1 cellular context compared by ENCODE assay signal in genomic region chr10:52308251-52309031, GRCh38.
A peak's percentile ranks its signal among the peaks of the same experiment; 100 is the strongest.
TF ChIP-seq lines count a peak whose summit lies in the region.

No MANE protein-coding gene starts in this region.

TF ChIP-seq in HepG2, 621 proteins besides CTCF, POLR2A, EP300 and RAD21 (continued from another document and continues in another):
- TF ChIP-seq ZBTB33 (CRISPR knock-in tag; IDR thresholded peaks at IDR 0.05) (no peak), PHF21A (CRISPR knock-in tag; IDR thresholded peaks at IDR 0.05) (peak; percentile 56; the same call in 1 of the 2 replicates), ARID2 (CRISPR knock-in tag; IDR thresholded peaks at IDR 0.05; ENCODE audit: borderline replicate concordance) (no peak), RXRA (CRISPR knock-in tag; IDR thresholded peaks at IDR 0.05) (peak; percentile 63), ZNF709 (CRISPR knock-in tag; IDR thresholded peaks at IDR 0.05) (0 out of 2 replicates have a peak, but pooled peaks have one; percentile 48), GRHL1 (CRISPR knock-in tag; conservative IDR thresholded peaks at IDR 0.05) (no peak), ZNF605 (CRISPR knock-in tag; IDR thresholded peaks at IDR 0.05) (peak; percentile 62; the same call in 1 of the 2 replicates), THAP11 (CRISPR knock-in tag; IDR thresholded peaks at IDR 0.05) (no peak), ZNF570 (CRISPR knock-in tag; IDR thresholded peaks at IDR 0.05; ENCODE audit: borderline replicate concordance) (no peak), SP1 (IDR thresholded peaks at IDR 0.05) (no peak), SP1 (CRISPR knock-in tag; IDR thresholded peaks at IDR 0.05) (no peak), CREB1 (IDR thresholded peaks at IDR 0.05) (no peak), CREB1 (CRISPR knock-in tag; IDR thresholded peaks at IDR 0.05) (peak; percentile 30; the same call in 1 of the 2 replicates), ZNF569 (CRISPR knock-in tag; IDR thresholded peaks at IDR 0.05; ENCODE audit: borderline replicate concordance) (no peak), MIER2 (CRISPR knock-in tag; IDR thresholded peaks at IDR 0.05) (no peak), ZNF207 (IDR thresholded peaks at IDR 0.05; ENCODE audit: borderline replicate concordance) (no peak), KDM3A (CRISPR knock-in tag; IDR thresholded peaks at IDR 0.05; ENCODE audit: low read depth) (no peak), IKZF4 (CRISPR knock-in tag; IDR thresholded peaks at IDR 0.05; ENCODE audit: borderline replicate concordance, low read depth, not compliant biosample characterization) (no peak), ZNF230 (CRISPR knock-in tag; IDR thresholded peaks at IDR 0.05) (peak; percentile 95; the same call in 1 of the 2 replicates), ZNF446 (CRISPR knock-in tag; IDR thresholded peaks at IDR 0.05) (0 out of 2 replicates have a peak, but pooled peaks have one; percentile 47), ADNP (CRISPR knock-in tag; IDR thresholded peaks at IDR 0.05) (no peak), PRDM10 (CRISPR knock-in tag; IDR thresholded peaks at IDR 0.05; ENCODE audit: low read depth) (0 out of 2 replicates have a peak, but pooled peaks have one; percentile 24), GATAD2A (CRISPR knock-in tag; IDR thresholded peaks at IDR 0.05) (peak; percentile 32), IRF9 (CRISPR knock-in tag; IDR thresholded peaks at IDR 0.05; ENCODE audit: borderline replicate concordance) (no peak), GTF3A (CRISPR knock-in tag; conservative IDR thresholded peaks at IDR 0.05) (no peak), NAIF1 (CRISPR knock-in tag; IDR thresholded peaks at IDR 0.05; ENCODE audit: borderline replicate concordance) (no peak), TOE1 (CRISPR knock-in tag; IDR thresholded peaks at IDR 0.05) (no peak), LBX2 (CRISPR knock-in tag; IDR thresholded peaks at IDR 0.05; ENCODE audit: borderline replicate concordance) (no peak), SIX1 (CRISPR knock-in tag; IDR thresholded peaks at IDR 0.05; ENCODE audit: borderline replicate concordance) (no peak), HNF1A (IDR thresholded peaks at IDR 0.05; ENCODE audit: low read depth) (no peak), HNF1A (CRISPR knock-in tag; IDR thresholded peaks at IDR 0.05; ENCODE audit: borderline replicate concordance) (peak; percentile 30; the same call in 1 of the 2 replicates), BRD4 (CRISPR knock-in tag; IDR thresholded peaks at IDR 0.05) (0 out of 2 replicates have a peak, but pooled peaks have one; percentile 32), TCF7L2 (IDR thresholded peaks at IDR 0.05; ENCODE audit: low read depth, low read length) (no peak), ZNF343 (CRISPR knock-in tag; IDR thresholded peaks at IDR 0.05) (no peak), ZNF724P (CRISPR knock-in tag; IDR thresholded peaks at IDR 0.05; ENCODE audit: borderline replicate concordance) (no peak), MLLT10 (CRISPR knock-in tag; IDR thresholded peaks at IDR 0.05) (no peak), AGO2 (optimal IDR thresholded peaks at IDR 0.05; ENCODE audit: low read depth, low read length) (no peak), KLF6 (CRISPR knock-in tag; IDR thresholded peaks at IDR 0.05) (no peak), NR1H2 (CRISPR knock-in tag; IDR thresholded peaks at IDR 0.05; ENCODE audit: borderline replicate concordance, low read depth) (no peak), CENPX (CRISPR knock-in tag; IDR thresholded peaks at IDR 0.05) (no peak), ZFP41 (CRISPR knock-in tag; IDR thresholded peaks at IDR 0.05; ENCODE audit: borderline replicate concordance) (no peak; the same call in 1 of the 2 replicates), RORA (CRISPR knock-in tag; IDR thresholded peaks at IDR 0.05) (no peak), ATAD3A (CRISPR knock-in tag; IDR thresholded peaks at IDR 0.05) (no peak), ZXDC (CRISPR knock-in tag; IDR thresholded peaks at IDR 0.05) (no peak), ZSCAN9 (CRISPR knock-in tag; IDR thresholded peaks at IDR 0.05; ENCODE audit: borderline replicate concordance) (no peak; the same call in 1 of the 2 replicates), SRF (IDR thresholded peaks at IDR 0.05; ENCODE audit: low read depth, low read length) (no peak), ZNF468 (CRISPR knock-in tag; IDR thresholded peaks at IDR 0.05) (no peak), KLF11 (CRISPR knock-in tag; IDR thresholded peaks at IDR 0.05) (no peak), ZNF484 (CRISPR knock-in tag; IDR thresholded peaks at IDR 0.05; ENCODE audit: borderline replicate concordance, low read depth) (no peak), POLR2AphosphoS5 (IDR thresholded peaks at IDR 0.05; ENCODE audit: low read depth, low read length) (no peak), ELF3 (CRISPR knock-in tag; IDR thresholded peaks at IDR 0.05) (no peak), ZNF761 (CRISPR knock-in tag; conservative IDR thresholded peaks at IDR 0.05) (no peak), ZNF30 (CRISPR knock-in tag; IDR thresholded peaks at IDR 0.05) (0 out of 2 replicates have a peak, but pooled peaks have one; percentile 20), TERF1 (CRISPR knock-in tag; IDR thresholded peaks at IDR 0.05) (no peak), GABPB1 (CRISPR knock-in tag; IDR thresholded peaks at IDR 0.05) (peak; percentile 55; the same call in 1 of the 2 replicates), ZBTB7B (CRISPR knock-in tag; IDR thresholded peaks at IDR 0.05) (peak; percentile 92), GTF2F1 (IDR thresholded peaks at IDR 0.05; ENCODE audit: low read length) (no peak), NR2C2 (CRISPR knock-in tag; IDR thresholded peaks at IDR 0.05; ENCODE audit: borderline replicate concordance) (no peak)
